8 cellular contexts compared by ENCODE assay signal in the genomic region with DNA sequence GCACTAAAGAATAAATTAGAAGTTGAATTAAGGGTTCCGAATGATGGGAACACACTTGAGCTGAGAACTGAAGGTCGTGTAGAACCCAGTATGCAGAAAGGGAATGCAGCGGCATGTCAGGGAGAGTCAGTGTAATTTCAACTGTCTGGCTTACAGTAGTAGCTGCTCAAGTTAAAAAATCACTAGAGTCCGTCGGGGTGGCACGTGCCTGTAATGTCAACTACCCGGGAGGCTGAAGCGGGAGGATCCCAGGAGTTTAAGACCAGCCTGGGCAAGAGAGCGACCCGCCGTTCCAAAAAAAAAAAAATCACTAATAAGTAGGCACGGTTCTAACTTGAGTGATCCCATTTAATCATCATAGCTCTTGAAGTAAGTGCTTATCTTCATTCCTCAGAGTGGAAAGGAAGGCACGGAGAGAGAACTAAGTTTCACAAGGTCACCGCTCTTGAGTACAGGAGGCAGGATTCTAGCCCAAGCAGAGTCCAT. TPM values are rescaled to one million over a fixed set of nuclear protein-coding genes. Genes with fewer than 3 reads are reported as not detected.
DNase-seq lines count a peak whose midpoint lies in the region; ATAC-seq, FAIRE-seq and TF ChIP-seq lines count a peak whose summit lies in the region.

No MANE protein-coding gene starts in this region.

- peak overlapping the region; percentile 78 for H3K4me2 ChIP-seq in HepG2 (ENCODE audit: low read depth, low read length)

- FAIRE-seq in HepG2 (lab: Jason Lieb, UNC) (no peak), GM12891 (lab: Jason Lieb, UNC) (no peak), urothelium cell line (lab: Jason Lieb, UNC) (no peak)

- TF ChIP-seq CTCF in ascending aorta (IDR thresholded peaks at IDR 0.05) (no peak), HepG2 (CRISPR knock-in tag; IDR thresholded peaks at IDR 0.05) (no peak), thoracic aorta (IDR thresholded peaks at IDR 0.05) (no peak)

- peaks cover 6% of the 10 kb centered on the region for H3K79me2 ChIP-seq in HepG2 (ENCODE audit: insufficient read depth, low read length)

- H3K9me3 ChIP-seq in ascending aorta (no peaks in the 10 kb centered on the region), HepG2 (ENCODE audit: low read length) (no peaks in the 10 kb centered on the region), thoracic aorta (no peaks in the 10 kb centered on the region)

- peaks cover 2% of the 10 kb centered on the region for H3K27me3 Mint-ChIP-seq in activated CD4-positive, alpha-beta T cell treated with anti-CD3 and anti-CD28 coated beads for 36 hours

- H3K36me3 ChIP-seq in ascending aorta (peaks cover 6 to 20% of the 10 kb centered on the region in 2 donors), HepG2 (replicated peaks in 1 of 2; ENCODE audit: control insufficient read depth in 1 of 2, insufficient read depth in 2 of 2, low read length in 2 of 2) (peaks cover 5 to 6% of the 10 kb centered on the region in 2 experiments; a peak in 3 of 5 replicates), thoracic aorta (peaks cover 10% of the 10 kb centered on the region)

- TF ChIP-seq RAD21 in HepG2 (CRISPR knock-in tag; IDR thresholded peaks at IDR 0.05), result no peak

- TF ChIP-seq POLR2A in HepG2 (IDR thresholded peaks at IDR 0.05; ENCODE audit: insufficient read depth in 1 of 2, low read depth in 2 of 2, low read length in 2 of 2) (no peak), GM12891 (IDR thresholded peaks at IDR 0.05; ENCODE audit: low read depth, low read length) (no peak)

- DNase-seq in activated CD4-positive, alpha-beta T cell treated with anti-CD3 and anti-CD28 coated beads for 36 hours, result no peak
- DNase-seq in activated CD4-positive, alpha-beta T cell treated with anti-CD3 and anti-CD28 coated beads for 1 hour, result no peak
- DNase-seq in ascending aorta (ENCODE audit: low spot score in 2 of 2) (no peak), HepG2 (ENCODE audit: low spot score) (no peak), thoracic aorta (ENCODE audit: low spot score) (no peak), GM12891 (ENCODE audit: insufficient read length, low spot score) (no peak), urothelium cell line (ENCODE audit: low spot score) (no peak)

- H3K27me3 ChIP-seq in ascending aorta, result no peaks in the 10 kb centered on the region
- H3K27me3 ChIP-seq in HepG2 (ENCODE audit: control insufficient read depth in 1 of 2, insufficient read depth in 2 of 2, low read length in 2 of 2), result no peaks in the 10 kb centered on the region; a peak in 2 of 5 replicates
- no peaks in the 10 kb centered on the region for H3K27me3 ChIP-seq in thoracic aorta (replicated peaks; ENCODE audit: insufficient read depth)

- H3K9me3 Mint-ChIP-seq in activated CD4-positive, alpha-beta T cell treated with anti-CD3 and anti-CD28 coated beads for 36 hours (ENCODE audit: low read depth), result no peaks in the 10 kb centered on the region

- CTCF ChIA-PET in activated CD4-positive, alpha-beta T cell treated with anti-CD3 and anti-CD28 coated beads for 36 hours (lab: Charles Lee), result interaction anchor here (0.7 to 6.7 kb wide), 15 partner anchors 9 to 487 kb away, joined by 3 to 89 read pairs (median 6); a partner anchor contains a TSS
- CTCF ChIA-PET in HepG2 (lab: Yijun Ruan, JAX; ENCODE audit: low intra/inter-chr PET ratio, low total read pairs), result interaction anchor here (1.7 kb wide), 1 partner anchor 10 kb away, joined by 8 read pairs; no protein-coding TSS in a partner anchor

- H3K4me1 ChIP-seq in ascending aorta (peaks cover 5 to 31% of the 10 kb centered on the region in 2 donors), HepG2 (ENCODE audit: insufficient read depth, low read length) (peaks cover 71% of the 10 kb centered on the region), thoracic aorta (ENCODE audit: control insufficient read depth in 1 of 2, low read depth in 2 of 2) (peaks cover 22 to 45% of the 10 kb centered on the region in 2 donors)

- no TSS peak for BruUV-seq in HepG2 (replicated peaks; lab: Mats Ljungman, UMichigan)

- TF ChIP-seq EP300 in HepG2 (IDR thresholded peaks at IDR 0.05; ENCODE audit: low read depth in 2 of 2, low read length in 2 of 2), result no peak
- TF ChIP-seq EP300 in HepG2 (CRISPR knock-in tag; IDR thresholded peaks at IDR 0.05; ENCODE audit: borderline replicate concordance), result no peak

- H4K20me1 ChIP-seq in HepG2 (ENCODE audit: insufficient read depth, low read length), result no peaks in the 10 kb centered on the region

- H2AFZ ChIP-seq in HepG2 (ENCODE audit: low read length), result peak overlapping the region; percentile 52

- H3K9ac ChIP-seq in HepG2 (ENCODE audit: insufficient read depth, low read depth, low read length), result peak overlapping the region; percentile 98

- peaks cover 25% of the 10 kb centered on the region for H3K36me3 Mint-ChIP-seq in activated CD4-positive, alpha-beta T cell treated with anti-CD3 and anti-CD28 coated beads for 36 hours (ENCODE audit: low read depth)

- H3K27ac ChIP-seq in ascending aorta (peak overlapping the region; percentile 97 to 100), HepG2 (ENCODE audit: extremely low read length, insufficient read depth, low read length) (peak overlapping the region; percentile 100), thoracic aorta (peak overlapping the region; percentile 99)

- peak overlapping the region; percentile 80 for H3K4me3 Mint-ChIP-seq in activated CD4-positive, alpha-beta T cell treated with anti-CD3 and anti-CD28 coated beads for 36 hours

- H3K4me3 ChIP-seq in ascending aorta, result peak overlapping the region; percentile 88 to 99
- H3K4me3 ChIP-seq in HepG2 (replicated peaks in 1 of 3; ENCODE audit: insufficient read depth in 1 of 3, low read depth in 2 of 3, low read length in 3 of 3), result peak overlapping the region; percentile 29 to 71 (median 57); a peak in 5 of 6 replicates
- H3K4me3 ChIP-seq in thoracic aorta, result peak overlapping the region; percentile 98

- POLR2A ChIA-PET in activated CD4-positive, alpha-beta T cell treated with anti-CD3 and anti-CD28 coated beads for 36 hours (lab: Charles Lee), result interaction anchor here (1.4 kb wide), 1 partner anchor 8 kb away, joined by 3 read pairs; no protein-coding TSS in a partner anchor
- POLR2A ChIA-PET in HepG2 (lab: Yijun Ruan, JAX), result interaction anchor here (1.1 to 6.3 kb wide), 11 partner anchors 10 to 157 kb away, joined by 3 to 68 read pairs (median 12); a partner anchor contains a TSS

- in situ Hi-C loops in HepG2 (cut with HindIII; ENCODE audit: extremely low pct_ligation_motif_present, low pct_unique_long_range_greater_than_20kb), result loop anchor here (10.0 kb wide), 1 partner anchor 542 kb away; a partner anchor contains a TSS

- no peak for ATAC-seq in activated CD4-positive, alpha-beta T cell treated with anti-CD3 and anti-CD28 coated beads for 36 hours
- no peak for ATAC-seq in HepG2
- ATAC-seq in thoracic aorta (ENCODE audit: insufficient number of reproducible peaks, low FRiP score, low read depth), result no peak
- no peak for ATAC-seq in GM19455 (IDR thresholded peaks at IDR 0.05; ENCODE audit: unreplicated experiment)

- whole genome bisulfite sequencing in HepG2 (ENCODE audit: low lambda C conversion rate), result 20% methylated on average over 14 of the region's 14 CpGs

- peaks cover 60% of the 10 kb centered on the region for H3K4me1 Mint-ChIP-seq in activated CD4-positive, alpha-beta T cell treated with anti-CD3 and anti-CD28 coated beads for 36 hours

- intact Hi-C loops in activated CD4-positive, alpha-beta T cell treated with anti-CD3 and anti-CD28 coated beads for 36 hours (cut with DNase I, micrococcal nuclease), result loop anchor here (1.0 to 10.0 kb wide), 13 partner anchors 10 to 670 kb away; a partner anchor contains a TSS
- intact Hi-C loops in ascending aorta (cut with DNase I), result loop anchor here (1.0 to 10.0 kb wide), 6 partner anchors 33 to 665 kb away; a partner anchor contains a TSS
- intact Hi-C loops in HepG2 (cut with micrococcal nuclease; ENCODE audit: unreplicated experiment), result loop anchor here (1.0 kb wide), 1 partner anchor 11 kb away; no protein-coding TSS in a partner anchor

- H3K27ac Mint-ChIP-seq in activated CD4-positive, alpha-beta T cell treated with anti-CD3 and anti-CD28 coated beads for 36 hours, result peak overlapping the region; percentile 98

RNA-seq across cellular contexts. Expression of a gene that starts 0.9 kb away (rescaled TPM):
- over 10,000 TPM in 1 of 2 experiments, 100 to 1,000 TPM in 1; 894 to 11,462 TPM for total RNA-seq in activated CD4-positive, alpha-beta T cell treated with anti-CD3 and anti-CD28 coated beads for 36 hours
- total RNA-seq in ascending aorta, result 17,070 TPM
- total RNA-seq in HepG2 (2016; rRNA removed; fragmentation: Illumina TruSeq; extraction: Trizol), result 1,047 and 4,025 TPM in 2 replicates
- 14,541 and 17,847 TPM in 2 replicates for total RNA-seq in HepG2 (2016; cell fraction: cytosol; rRNA removed; fragmentation: Illumina TruSeq; extraction: Trizol; ENCODE audit: low read depth)
- total RNA-seq in HepG2 (2016; cell fraction: insoluble cytoplasmic fraction; rRNA removed; fragmentation: Illumina TruSeq; extraction: Trizol), result 1,278 and 4,694 TPM in 2 replicates
- 1,777 and 1,949 TPM in 2 replicates for total RNA-seq in HepG2 (2016; cell fraction: membrane; rRNA removed; fragmentation: Illumina TruSeq; extraction: Trizol)
- total RNA-seq in HepG2 (2016; cell fraction: nucleus; rRNA removed; fragmentation: Illumina TruSeq; extraction: Trizol), result 24,487 and 26,007 TPM in 2 replicates
- polyA plus RNA-seq in HepG2 (2011; rRNA removed), result 36.7 and 51.4 TPM in 2 replicates
- 33.6 and 36.8 TPM in 2 replicates for polyA plus RNA-seq in HepG2 (2011; cell fraction: cytosol; rRNA removed)
- polyA plus RNA-seq in HepG2 (2011; cell fraction: nucleus; rRNA removed), result 3,177 and 3,657 TPM in 2 replicates
- polyA plus RNA-seq in HepG2 (2012), result 10.9 and 118 TPM in 2 replicates
- polyA plus RNA-seq in HepG2 (2016; cell fraction: cytosol; fragmentation: Illumina TruSeq; extraction: Trizol; ENCODE audit: low read depth), result 4.5 TPM in 1 of 2 replicates, not detected in the other
- polyA plus RNA-seq in HepG2 (2016; cell fraction: insoluble cytoplasmic fraction; fragmentation: Illumina TruSeq; extraction: Trizol; ENCODE audit: low read depth), result not detected in 2 replicates
- polyA plus RNA-seq in HepG2 (2016; cell fraction: membrane; fragmentation: Illumina TruSeq; extraction: Trizol; ENCODE audit: low read depth), result not detected in 2 replicates
- polyA plus RNA-seq in HepG2 (2016; cell fraction: nucleus; fragmentation: Illumina TruSeq; extraction: Trizol; ENCODE audit: insufficient read depth, low read depth), result not detected in 2 replicates
- 7,133 and 10,474 TPM in 2 replicates for polyA minus RNA-seq in HepG2 (2011; rRNA and poly(A)+ RNA removed; ENCODE audit: low replicate concordance)
- polyA minus RNA-seq in HepG2 (2011; cell fraction: cytosol; rRNA and poly(A)+ RNA removed), result 10,046 and 14,120 TPM in 2 replicates
- polyA minus RNA-seq in HepG2 (2011; cell fraction: nucleus; rRNA and poly(A)+ RNA removed), result 104,669 and 122,700 TPM in 2 replicates
- total RNA-seq in thoracic aorta, result 1,000 to 10,000 TPM; 1,550 to 5,543 TPM
- polyA plus RNA-seq in GM12891 (2012; ENCODE audit: low read depth, missing spikeins), result 9.2 TPM

RNA-seq across cellular contexts. Expression of a gene that starts 1.2 kb away (rescaled TPM):
- total RNA-seq in activated CD4-positive, alpha-beta T cell treated with anti-CD3 and anti-CD28 coated beads for 36 hours, result 10 to 100 TPM in 1 of 2 experiments, 1 to 10 TPM in 1; 7.9 to 10.4 TPM
- total RNA-seq in ascending aorta (67.6 TPM), HepG2 (2016; rRNA removed; fragmentation: Illumina TruSeq; extraction: Trizol) (4.1 and 7.1 TPM in 2 replicates), thoracic aorta (10 to 100 TPM; 75.2 to 92.2 TPM)
- 13.2 and 13.3 TPM in 2 replicates for total RNA-seq in HepG2 (2016; cell fraction: cytosol; rRNA removed; fragmentation: Illumina TruSeq; extraction: Trizol; ENCODE audit: low read depth)
- total RNA-seq in HepG2 (2016; cell fraction: insoluble cytoplasmic fraction; rRNA removed; fragmentation: Illumina TruSeq; extraction: Trizol), result 4.2 and 6.7 TPM in 2 replicates
- total RNA-seq in HepG2 (2016; cell fraction: membrane; rRNA removed; fragmentation: Illumina TruSeq; extraction: Trizol), result 13.0 TPM in 2 replicates
- 5.3 and 6.1 TPM in 2 replicates for total RNA-seq in HepG2 (2016; cell fraction: nucleus; rRNA removed; fragmentation: Illumina TruSeq; extraction: Trizol)
- 15.2 and 17.4 TPM in 2 replicates for polyA plus RNA-seq in HepG2 (2011; rRNA removed)
- polyA plus RNA-seq in HepG2 (2011; cell fraction: cytosol; rRNA removed), result 15.9 and 16.7 TPM in 2 replicates
- 7.4 and 9.8 TPM in 2 replicates for polyA plus RNA-seq in HepG2 (2011; cell fraction: nucleus; rRNA removed)
- polyA plus RNA-seq in HepG2 (2012), result 8.7 and 10.5 TPM in 2 replicates
- polyA plus RNA-seq in HepG2 (2016; cell fraction: cytosol; fragmentation: Illumina TruSeq; extraction: Trizol; ENCODE audit: low read depth), result 30.2 and 33.6 TPM in 2 replicates
- 6.7 and 7.5 TPM in 2 replicates for polyA plus RNA-seq in HepG2 (2016; cell fraction: insoluble cytoplasmic fraction; fragmentation: Illumina TruSeq; extraction: Trizol; ENCODE audit: low read depth)
- polyA plus RNA-seq in HepG2 (2016; cell fraction: membrane; fragmentation: Illumina TruSeq; extraction: Trizol; ENCODE audit: low read depth), result 19.8 and 22.8 TPM in 2 replicates
- 14.5 and 15.3 TPM in 2 replicates for polyA plus RNA-seq in HepG2 (2016; cell fraction: nucleus; fragmentation: Illumina TruSeq; extraction: Trizol; ENCODE audit: insufficient read depth, low read depth)
- 3.4 and 5.3 TPM in 2 replicates for polyA minus RNA-seq in HepG2 (2011; rRNA and poly(A)+ RNA removed; ENCODE audit: low replicate concordance)
- 4.0 and 4.5 TPM in 2 replicates for polyA minus RNA-seq in HepG2 (2011; cell fraction: cytosol; rRNA and poly(A)+ RNA removed)
- 4.4 and 4.8 TPM in 2 replicates for polyA minus RNA-seq in HepG2 (2011; cell fraction: nucleus; rRNA and poly(A)+ RNA removed)
- polyA plus RNA-seq in GM12891 (2012; ENCODE audit: low read depth, missing spikeins), result 14.3 TPM

RNA-seq across cellular contexts. Expression of a gene that starts 6.2 kb away (rescaled TPM):
- 10 to 100 TPM; 76.5 to 80.9 TPM for total RNA-seq in activated CD4-positive, alpha-beta T cell treated with anti-CD3 and anti-CD28 coated beads for 36 hours
- not detected for total RNA-seq in ascending aorta
- total RNA-seq in HepG2 (2016; rRNA removed; fragmentation: Illumina TruSeq; extraction: Trizol), result 0.09 and 0.24 TPM in 2 replicates
- total RNA-seq in HepG2 (2016; cell fraction: cytosol; rRNA removed; fragmentation: Illumina TruSeq; extraction: Trizol; ENCODE audit: low read depth), result not detected in 2 replicates
- not detected in 2 replicates for total RNA-seq in HepG2 (2016; cell fraction: insoluble cytoplasmic fraction; rRNA removed; fragmentation: Illumina TruSeq; extraction: Trizol)
- total RNA-seq in HepG2 (2016; cell fraction: membrane; rRNA removed; fragmentation: Illumina TruSeq; extraction: Trizol), result not detected in 2 replicates
- total RNA-seq in HepG2 (2016; cell fraction: nucleus; rRNA removed; fragmentation: Illumina TruSeq; extraction: Trizol), result not detected in 2 replicates
- 5.0 and 6.7 TPM in 2 replicates for polyA plus RNA-seq in HepG2 (2011; rRNA removed)
- polyA plus RNA-seq in HepG2 (2011; cell fraction: cytosol; rRNA removed), result 4.9 and 8.4 TPM in 2 replicates
- 2.7 and 2.8 TPM in 2 replicates for polyA plus RNA-seq in HepG2 (2011; cell fraction: nucleus; rRNA removed)
- 2.0 and 3.3 TPM in 2 replicates for polyA plus RNA-seq in HepG2 (2012)
- polyA plus RNA-seq in HepG2 (2016; cell fraction: cytosol; fragmentation: Illumina TruSeq; extraction: Trizol; ENCODE audit: low read depth), result 0.12 and 0.14 TPM in 2 replicates
- polyA plus RNA-seq in HepG2 (2016; cell fraction: insoluble cytoplasmic fraction; fragmentation: Illumina TruSeq; extraction: Trizol; ENCODE audit: low read depth), result not detected in 2 replicates
- polyA plus RNA-seq in HepG2 (2016; cell fraction: membrane; fragmentation: Illumina TruSeq; extraction: Trizol; ENCODE audit: low read depth), result not detected in 2 replicates
- not detected in 2 replicates for polyA plus RNA-seq in HepG2 (2016; cell fraction: nucleus; fragmentation: Illumina TruSeq; extraction: Trizol; ENCODE audit: insufficient read depth, low read depth)
- 5.0 TPM in 1 of 2 replicates, not detected in the other for polyA minus RNA-seq in HepG2 (2011; rRNA and poly(A)+ RNA removed; ENCODE audit: low replicate concordance)
- 1.4 and 2.8 TPM in 2 replicates for polyA minus RNA-seq in HepG2 (2011; cell fraction: cytosol; rRNA and poly(A)+ RNA removed)
- polyA minus RNA-seq in HepG2 (2011; cell fraction: nucleus; rRNA and poly(A)+ RNA removed), result 0.50 TPM in 1 of 2 replicates, not detected in the other
- under 1 TPM in 1 of 2 donors, not detected in 1; 0.68 TPM for total RNA-seq in thoracic aorta
- 122 TPM for polyA plus RNA-seq in GM12891 (2012; ENCODE audit: low read depth, missing spikeins)

RNA-seq across cellular contexts. Expression of a gene that starts 8.1 kb away (rescaled TPM):
- total RNA-seq in activated CD4-positive, alpha-beta T cell treated with anti-CD3 and anti-CD28 coated beads for 36 hours, result 10 to 100 TPM; 19.1 to 23.1 TPM
- total RNA-seq in ascending aorta (1.1 TPM), HepG2 (2016; rRNA removed; fragmentation: Illumina TruSeq; extraction: Trizol) (10.4 and 11.2 TPM in 2 replicates), thoracic aorta (1 to 10 TPM in 1 of 2 donors, under 1 TPM in 1; 0.54 to 1.2 TPM)
- total RNA-seq in HepG2 (2016; cell fraction: cytosol; rRNA removed; fragmentation: Illumina TruSeq; extraction: Trizol; ENCODE audit: low read depth), result 3.5 and 4.4 TPM in 2 replicates
- total RNA-seq in HepG2 (2016; cell fraction: insoluble cytoplasmic fraction; rRNA removed; fragmentation: Illumina TruSeq; extraction: Trizol), result 9.7 and 11.9 TPM in 2 replicates
- total RNA-seq in HepG2 (2016; cell fraction: membrane; rRNA removed; fragmentation: Illumina TruSeq; extraction: Trizol), result 4.7 and 6.0 TPM in 2 replicates
- 8.4 and 9.2 TPM in 2 replicates for total RNA-seq in HepG2 (2016; cell fraction: nucleus; rRNA removed; fragmentation: Illumina TruSeq; extraction: Trizol)
- polyA plus RNA-seq in HepG2 (2011; rRNA removed), result 8.0 and 12.3 TPM in 2 replicates
- 5.4 and 7.1 TPM in 2 replicates for polyA plus RNA-seq in HepG2 (2011; cell fraction: cytosol; rRNA removed)
- polyA plus RNA-seq in HepG2 (2011; cell fraction: nucleus; rRNA removed), result 19.1 and 24.4 TPM in 2 replicates
- 3.1 and 6.1 TPM in 2 replicates for polyA plus RNA-seq in HepG2 (2012)
- 1.8 and 2.1 TPM in 2 replicates for polyA plus RNA-seq in HepG2 (2016; cell fraction: cytosol; fragmentation: Illumina TruSeq; extraction: Trizol; ENCODE audit: low read depth)
- polyA plus RNA-seq in HepG2 (2016; cell fraction: insoluble cytoplasmic fraction; fragmentation: Illumina TruSeq; extraction: Trizol; ENCODE audit: low read depth), result 12.7 and 16.4 TPM in 2 replicates
- polyA plus RNA-seq in HepG2 (2016; cell fraction: membrane; fragmentation: Illumina TruSeq; extraction: Trizol; ENCODE audit: low read depth), result 3.7 and 3.9 TPM in 2 replicates
- 32.0 and 32.6 TPM in 2 replicates for polyA plus RNA-seq in HepG2 (2016; cell fraction: nucleus; fragmentation: Illumina TruSeq; extraction: Trizol; ENCODE audit: insufficient read depth, low read depth)
- polyA minus RNA-seq in HepG2 (2011; rRNA and poly(A)+ RNA removed; ENCODE audit: low replicate concordance), result 20.2 and 52.2 TPM in 2 replicates
- 3.9 and 6.0 TPM in 2 replicates for polyA minus RNA-seq in HepG2 (2011; cell fraction: cytosol; rRNA and poly(A)+ RNA removed)
- polyA minus RNA-seq in HepG2 (2011; cell fraction: nucleus; rRNA and poly(A)+ RNA removed), result 11.6 and 15.7 TPM in 2 replicates
- 7.9 TPM for polyA plus RNA-seq in GM12891 (2012; ENCODE audit: low read depth, missing spikeins)

RNA-seq across cellular contexts. Expression of a gene that starts 16.8 kb away (rescaled TPM):
- 1 to 10 TPM; 2.9 to 3.1 TPM for total RNA-seq in activated CD4-positive, alpha-beta T cell treated with anti-CD3 and anti-CD28 coated beads for 36 hours
- total RNA-seq in ascending aorta (3.9 TPM), HepG2 (2016; rRNA removed; fragmentation: Illumina TruSeq; extraction: Trizol) (0.13 TPM in 1 of 2 replicates, not detected in the other), thoracic aorta (10 to 100 TPM in 1 of 2 donors, not detected in 1; 10.7 TPM)
- not detected in 2 replicates for total RNA-seq in HepG2 (2016; cell fraction: cytosol; rRNA removed; fragmentation: Illumina TruSeq; extraction: Trizol; ENCODE audit: low read depth)
- not detected in 2 replicates for total RNA-seq in HepG2 (2016; cell fraction: insoluble cytoplasmic fraction; rRNA removed; fragmentation: Illumina TruSeq; extraction: Trizol)
- total RNA-seq in HepG2 (2016; cell fraction: membrane; rRNA removed; fragmentation: Illumina TruSeq; extraction: Trizol), result not detected in 2 replicates
- total RNA-seq in HepG2 (2016; cell fraction: nucleus; rRNA removed; fragmentation: Illumina TruSeq; extraction: Trizol), result 0.75 TPM in 1 of 2 replicates, not detected in the other
- 118 and 152 TPM in 2 replicates for polyA plus RNA-seq in HepG2 (2011; rRNA removed)
- polyA plus RNA-seq in HepG2 (2011; cell fraction: cytosol; rRNA removed), result 65.9 and 115 TPM in 2 replicates
- polyA plus RNA-seq in HepG2 (2011; cell fraction: nucleus; rRNA removed), result 71.7 and 92.6 TPM in 2 replicates
- polyA plus RNA-seq in HepG2 (2012), result 45.6 and 49.0 TPM in 2 replicates
- not detected in 2 replicates for polyA plus RNA-seq in HepG2 (2016; cell fraction: cytosol; fragmentation: Illumina TruSeq; extraction: Trizol; ENCODE audit: low read depth)
- polyA plus RNA-seq in HepG2 (2016; cell fraction: insoluble cytoplasmic fraction; fragmentation: Illumina TruSeq; extraction: Trizol; ENCODE audit: low read depth), result 0.45 TPM in 1 of 2 replicates, not detected in the other
- not detected in 2 replicates for polyA plus RNA-seq in HepG2 (2016; cell fraction: membrane; fragmentation: Illumina TruSeq; extraction: Trizol; ENCODE audit: low read depth)
- polyA plus RNA-seq in HepG2 (2016; cell fraction: nucleus; fragmentation: Illumina TruSeq; extraction: Trizol; ENCODE audit: insufficient read depth, low read depth), result 0.79 and 0.89 TPM in 2 replicates
- 31.3 and 95.8 TPM in 2 replicates for polyA minus RNA-seq in HepG2 (2011; rRNA and poly(A)+ RNA removed; ENCODE audit: low replicate concordance)
- 28.6 and 34.4 TPM in 2 replicates for polyA minus RNA-seq in HepG2 (2011; cell fraction: cytosol; rRNA and poly(A)+ RNA removed)
- polyA minus RNA-seq in HepG2 (2011; cell fraction: nucleus; rRNA and poly(A)+ RNA removed), result 11.6 and 12.8 TPM in 2 replicates
- 0.27 TPM for polyA plus RNA-seq in GM12891 (2012; ENCODE audit: low read depth, missing spikeins)

Comparison
In these comparisons a context has a peak if more than half of its experiments do, and no peak if none do; other contexts are left out.
1. RNA of a gene that starts 6.2 kb away (total RNA-seq): 76.5 to 80.9 TPM in activated CD4-positive, alpha-beta T cell treated with anti-CD3 and anti-CD28 coated beads for 36 hours; 0.68 TPM in thoracic aorta, 0.09 to 0.24 TPM in HepG2 and not detected in ascending aorta (single experiment); every median in the first group is over 10 times any median in the second.
2. Peak in every context shown above with its lines, with median percentiles within 50 percentile points of each other: H3K27ac ChIP-seq and H3K4me3 ChIP-seq.